ENCODE assay signal across 8 cellular contexts in genomic region chr2:64523667-64524603, GRCh38. TPM values are rescaled to one million over a fixed set of nuclear protein-coding genes. Genes with fewer than 3 reads are reported as not detected.
DNase-seq lines count a peak whose midpoint lies in the region; ATAC-seq, FAIRE-seq and TF ChIP-seq lines count a peak whose summit lies in the region.

A gene with protein sequence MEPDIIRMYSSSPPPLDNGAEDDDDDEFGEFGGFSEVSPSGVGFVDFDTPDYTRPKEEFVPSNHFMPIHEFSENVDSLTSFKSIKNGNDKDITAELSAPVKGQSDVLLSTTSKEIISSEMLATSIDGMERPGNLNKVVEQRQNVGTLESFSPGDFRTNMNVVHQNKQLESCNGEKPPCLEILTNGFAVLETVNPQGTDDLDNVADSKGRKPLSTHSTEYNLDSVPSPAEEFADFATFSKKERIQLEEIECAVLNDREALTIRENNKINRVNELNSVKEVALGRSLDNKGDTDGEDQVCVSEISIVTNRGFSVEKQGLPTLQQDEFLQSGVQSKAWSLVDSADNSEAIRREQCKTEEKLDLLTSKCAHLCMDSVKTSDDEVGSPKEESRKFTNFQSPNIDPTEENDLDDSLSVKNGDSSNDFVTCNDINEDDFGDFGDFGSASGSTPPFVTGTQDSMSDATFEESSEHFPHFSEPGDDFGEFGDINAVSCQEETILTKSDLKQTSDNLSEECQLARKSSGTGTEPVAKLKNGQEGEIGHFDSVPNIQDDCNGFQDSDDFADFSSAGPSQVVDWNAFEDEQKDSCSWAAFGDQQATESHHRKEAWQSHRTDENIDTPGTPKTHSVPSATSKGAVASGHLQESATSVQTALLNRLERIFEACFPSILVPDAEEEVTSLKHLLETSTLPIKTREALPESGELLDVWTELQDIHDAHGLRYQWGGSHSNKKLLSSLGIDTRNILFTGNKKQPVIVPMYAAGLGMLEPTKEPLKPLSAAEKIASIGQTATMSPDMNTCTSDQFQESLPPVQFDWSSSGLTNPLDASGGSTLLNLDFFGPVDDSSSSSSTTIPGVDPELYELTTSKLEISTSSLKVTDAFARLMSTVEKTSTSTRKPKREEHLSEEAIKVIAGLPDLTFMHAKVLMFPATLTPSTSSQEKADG (plus strand): TSS chr2:64524328. CDS start chr2:64551475, 27,147 bp downstream.

- WGBS in pancreas, 2 donors, result 0% methylated on average over 39 to 67 of the region's 67 CpGs

- H3K27me3 ChIP-seq in pancreas (no peaks in the 10 kb centered on the region), tibial artery (no peaks in the 10 kb centered on the region)

- DNase-seq in NCI-H1417 (lab: John Stamatoyannopoulos, UW) (peak; percentile 99 to 100 (median 100)), SW 1271 (lab: John Stamatoyannopoulos, UW) (peak; percentile 97 to 98), Right ventricle myocardium inferior (ENCODE audit: missing footprints) (peak; percentile 99), pancreas (peak; percentile 98 to 100 (median 100)), tibial artery (peak; percentile 98 to 99)
- DNase-seq in activated naive CD8-positive, alpha-beta T cell treated with anti-CD3 and anti-CD28 coated beads, Interleukin-2, amount 50 U/mL, for 16 hours (ENCODE audit: low read depth, low spot score), result peak; percentile 98

- H3K4me3 ChIP-seq in pancreas (peak within 1 kb of the TSS; percentile 80 to 98 (median 96)), tibial artery (peak within 1 kb of the TSS; percentile 90 to 98)

- FAIRE-seq in pancreas (lab: Jason Lieb, UNC), result peak; percentile 76

- peak; percentile 87 for ATAC-seq in HG02678 (IDR thresholded peaks at IDR 0.05; ENCODE audit: unreplicated experiment)
- ATAC-seq in Right ventricle myocardium inferior, result peak; percentile 99
- peak; percentile 95 to 99 (median 96) for ATAC-seq in pancreas

- TF ChIP-seq POLR2A in GM10847 (IDR thresholded peaks at IDR 0.05; ENCODE audit: extremely low read depth, insufficient read length), result peak; percentile 60

- H3K36me3 ChIP-seq in pancreas (no peaks in the 10 kb centered on the region), tibial artery (no peaks in the 10 kb centered on the region)

- intact Hi-C loops in Right ventricle myocardium inferior (cut with DNase I), result loop anchor here (2.0 to 5.0 kb wide), 4 partner anchors 39 to 338 kb away; partner anchors contain the start of gene SERTAD2
- intact Hi-C loops in pancreas (cut with DNase I), result no loop called here
- intact Hi-C loops in tibial artery (cut with DNase I; ENCODE audit: low total_unique reads), result loop anchor here (5.0 to 10.0 kb wide), 2 partner anchors 33 to 341 kb away; no protein-coding TSS in a partner anchor

- TF ChIP-seq CTCF in pancreas (IDR thresholded peaks at IDR 0.05) (no peak), tibial artery (IDR thresholded peaks at IDR 0.05) (no peak)

- no peaks in the 10 kb centered on the region for H3K9me3 ChIP-seq in pancreas
- no peaks in the 10 kb centered on the region for H3K9me3 ChIP-seq in tibial artery

- H3K4me1 ChIP-seq in pancreas, result peaks cover 0 to 25% (median 19%) of the 10 kb centered on the region in 3 donors
- H3K4me1 ChIP-seq in tibial artery, result peaks cover 0 to 29% (median 20%) of the 10 kb centered on the region in 4 donors

- H3K27ac ChIP-seq in pancreas (peak within 1 kb of the TSS; percentile 96 to 99 (median 98)), tibial artery (peak within 1 kb of the TSS; percentile 96 to 97)

RNA-seq across cellular contexts. Expression of the gene that starts here (rescaled TPM):
- total RNA-seq in Right ventricle myocardium inferior (14.0 TPM), pancreas (10 to 100 TPM; 16.1 to 26.3 (median 19.2) TPM)
- 10 to 100 TPM; 19.7 to 35.4 TPM for polyA plus RNA-seq in pancreas

Comparison
In these comparisons a context has a peak if more than half of its experiments do, and no peak if none do; other contexts are left out.
1. Peak in every context shown above with its lines: DNase-seq, ATAC-seq, H3K4me3 ChIP-seq and H3K27ac ChIP-seq.
2. intact Hi-C loops: an anchor here in Right ventricle myocardium inferior (2.0 to 5.0 kb wide) and tibial artery (5.0 to 10.0 kb wide); none called in pancreas.